ENCODE assay signal across 2 cellular contexts in the genomic region with DNA sequence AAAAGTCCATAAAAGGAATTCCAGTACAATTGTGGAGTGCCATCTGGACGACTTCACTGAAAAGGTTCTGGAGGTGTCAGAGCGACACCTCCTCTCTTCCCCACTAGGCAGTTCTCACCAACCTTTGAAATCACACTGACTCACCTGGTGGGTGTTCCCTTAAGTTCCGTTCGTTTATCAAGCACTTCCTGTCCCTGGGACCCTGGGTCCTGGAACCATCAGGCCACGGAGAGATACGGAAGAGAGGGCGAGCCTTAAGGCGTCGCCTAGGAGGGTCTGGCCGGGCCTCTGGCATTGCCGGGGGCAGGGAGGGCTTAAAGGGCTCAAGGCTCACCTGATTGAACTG.
TF ChIP-seq lines count a peak whose summit lies in the region.

No MANE protein-coding gene starts in this region.

TF ChIP-seq in A549, 52 proteins besides CTCF, POLR2A, EP300 and RAD21 (continued from another document):
- TF ChIP-seq, protein P1, sequence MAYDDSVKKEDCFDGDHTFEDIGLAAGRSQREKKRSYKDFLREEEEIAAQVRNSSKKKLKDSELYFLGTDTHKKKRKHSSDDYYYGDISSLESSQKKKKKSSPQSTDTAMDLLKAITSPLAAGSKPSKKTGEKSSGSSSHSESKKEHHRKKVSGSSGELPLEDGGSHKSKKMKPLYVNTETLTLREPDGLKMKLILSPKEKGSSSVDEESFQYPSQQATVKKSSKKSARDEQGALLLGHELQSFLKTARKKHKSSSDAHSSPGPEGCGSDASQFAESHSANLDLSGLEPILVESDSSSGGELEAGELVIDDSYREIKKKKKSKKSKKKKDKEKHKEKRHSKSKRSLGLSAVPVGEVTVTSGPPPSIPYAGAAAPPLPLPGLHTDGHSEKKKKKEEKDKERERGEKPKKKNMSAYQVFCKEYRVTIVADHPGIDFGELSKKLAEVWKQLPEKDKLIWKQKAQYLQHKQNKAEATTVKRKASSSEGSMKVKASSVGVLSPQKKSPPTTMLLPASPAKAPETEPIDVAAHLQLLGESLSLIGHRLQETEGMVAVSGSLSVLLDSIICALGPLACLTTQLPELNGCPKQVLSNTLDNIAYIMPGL (CRISPR knock-in tag; IDR thresholded peaks at IDR 0.05; ENCODE audit: borderline replicate concordance): no peak
- TF ChIP-seq RNF2 (IDR thresholded peaks at IDR 0.05; ENCODE audit: borderline replicate concordance, low read depth) (no peak), EHF (CRISPR knock-in tag; IDR thresholded peaks at IDR 0.05) (no peak), HOXA7 (CRISPR knock-in tag; IDR thresholded peaks at IDR 0.05) (no peak), MAFK (IDR thresholded peaks at IDR 0.05; ENCODE audit: partially characterized antibody) (no peak), HEYL (CRISPR knock-in tag; IDR thresholded peaks at IDR 0.05) (no peak), MAZ (IDR thresholded peaks at IDR 0.05; ENCODE audit: borderline replicate concordance, low read depth, low read length) (no peak), JUN (IDR thresholded peaks at IDR 0.05) (no peak), GATA3 (IDR thresholded peaks at IDR 0.05; ENCODE audit: borderline replicate concordance) (no peak), ZC3H11A (IDR thresholded peaks at IDR 0.05) (no peak), FOSL2 (IDR thresholded peaks at IDR 0.05) (no peak), FOSL2 (CRISPR knock-in tag; IDR thresholded peaks at IDR 0.05) (no peak), KDM1A (IDR thresholded peaks at IDR 0.05; ENCODE audit: low read depth) (no peak)

TF ChIP-seq in endothelial cell of umbilical vein, 7 proteins besides CTCF, POLR2A, EP300 and RAD21 (continued from another document):
- TF ChIP-seq, protein P2, sequence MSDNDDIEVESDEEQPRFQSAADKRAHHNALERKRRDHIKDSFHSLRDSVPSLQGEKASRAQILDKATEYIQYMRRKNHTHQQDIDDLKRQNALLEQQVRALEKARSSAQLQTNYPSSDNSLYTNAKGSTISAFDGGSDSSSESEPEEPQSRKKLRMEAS (IDR thresholded peaks at IDR 0.05; ENCODE audit: insufficient read depth, insufficient read length): no peak
